Comparison of ENCODE assay signal across 4 cellular contexts in the genomic region with DNA sequence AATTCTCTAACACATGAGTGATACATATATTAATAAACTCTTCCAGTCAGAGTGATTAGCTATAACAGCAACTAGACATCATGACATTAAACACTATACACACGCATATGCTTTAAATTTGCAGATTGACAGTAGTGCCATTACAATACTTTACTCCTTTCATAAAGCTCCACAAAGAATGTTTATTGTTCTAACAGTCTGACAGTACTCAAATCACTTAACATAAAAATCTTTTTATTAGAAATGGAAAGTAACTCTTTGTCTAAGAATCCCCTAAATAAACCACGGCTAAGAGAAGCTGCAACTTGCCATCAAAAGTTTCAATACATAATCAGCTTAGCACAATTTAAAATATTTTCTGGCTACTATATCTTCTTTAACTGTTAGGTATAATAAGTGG.
"Had no signal": no experiment of that assay in that cellular context is flagged by ENCODE, and none has a peak within 500 bp of the region (broad histone marks: within the 10 kb centered on the region; RNA-seq: fewer than 3 reads in every experiment).

No MANE protein-coding gene starts in this region.

- FAIRE-seq: H1, H54 had no signal

- ATAC-seq: GM23338, HCT116 had no signal
